ENCODE assay signal across 22 cellular contexts in genomic region chr3:108103040-108103751, GRCh38. TPM values are rescaled to one million over a fixed set of nuclear protein-coding genes. Genes with fewer than 3 reads are reported as not detected.
DNase-seq lines count a peak whose midpoint lies in the region; ATAC-seq and TF ChIP-seq lines count a peak whose summit lies in the region.
"Had no signal": no experiment of that assay in that cellular context is flagged by ENCODE, and none has a peak within 500 bp of the region (broad histone marks: within the 10 kb centered on the region; RNA-seq: fewer than 3 reads in every experiment).

No MANE protein-coding gene starts in this region.

- H3K79me2 ChIP-seq in Karpas-422 (ENCODE audit: low read length), result no peaks in the 10 kb centered on the region

- H3K4me1 ChIP-seq in right lobe of liver (peaks cover 0 to 20% (median 7%) of the 10 kb centered on the region in 4 donors), Karpas-422 (ENCODE audit: low read length) (peaks cover 42% of the 10 kb centered on the region)
- H3K4me1 ChIP-seq: body of pancreas, prostate gland had no signal

- no peak overlapping the region for H3K9ac ChIP-seq in Karpas-422 (ENCODE audit: low read length)
- H3K9ac ChIP-seq: BLaER1 had no signal

- H3K4me3 ChIP-seq in right lobe of liver, result no peak overlapping the region
- no peak overlapping the region for H3K4me3 ChIP-seq in coronary artery
- H3K4me3 ChIP-seq in Karpas-422 (ENCODE audit: low read length), result no peak overlapping the region
- H3K4me3 ChIP-seq: BLaER1, body of pancreas, prostate gland, skin epidermis had no signal

- TF ChIP-seq POLR2A in right lobe of liver (IDR thresholded peaks at IDR 0.05), result no peak

- intact Hi-C loops in right lobe of liver (cut with DNase I), result no loop called here

- H3K27me3 ChIP-seq in right lobe of liver (no peaks in the 10 kb centered on the region), Karpas-422 (ENCODE audit: low read length) (no peaks in the 10 kb centered on the region)
- H3K27me3 ChIP-seq: BLaER1, body of pancreas had no signal

- peak overlapping the region; percentile 9; the same call in 1 of the 2 replicates for H3K27ac ChIP-seq in VCaP
- H3K27ac ChIP-seq in right lobe of liver, result peak overlapping the region in 1 of 3 donors; percentile 34
- H3K27ac ChIP-seq in coronary artery, result no peak overlapping the region
- no peak overlapping the region for H3K27ac ChIP-seq in Karpas-422 (ENCODE audit: low read length)
- H3K27ac ChIP-seq: BLaER1, body of pancreas, prostate gland had no signal

- H3K36me3 Mint-ChIP-seq in stimulated activated naive CD8-positive, alpha-beta T cell treated with anti-CD3 and anti-CD28 coated beads, Interleukin-15, Interleukin-2, amounts not matched to agents 100 ng/mL and 50 ng/mL, for 24 hours (ENCODE audit: low read depth), result no peaks in the 10 kb centered on the region
- peaks cover 3% of the 10 kb centered on the region for H3K36me3 Mint-ChIP-seq in type B pancreatic cell
- H3K36me3 Mint-ChIP-seq in natural killer cell treated with Interleukin-12 subunit alpha and Interleukin-12 subunit beta and Interleukin-15 and Interleukin-18, amount 100 ng/mL, for 72 hours, result no peaks in the 10 kb centered on the region
- H3K36me3 Mint-ChIP-seq: activated naive CD4-positive, alpha-beta T cell treated with anti-CD3 and anti-CD28 coated beads, Interleukin-2, amount 50 U/mL, for 72 hours; naive thymus-derived CD8-positive, alpha-beta T cell had no signal

- H3K9me3 ChIP-seq in right lobe of liver (no peaks in the 10 kb centered on the region), Karpas-422 (ENCODE audit: low read length) (no peaks in the 10 kb centered on the region)
- H3K9me3 ChIP-seq: BLaER1, body of pancreas, prostate gland had no signal

- H3K27me3 Mint-ChIP-seq in stimulated activated naive CD8-positive, alpha-beta T cell treated with anti-CD3 and anti-CD28 coated beads, Interleukin-15, Interleukin-2, amounts not matched to agents 100 ng/mL and 50 ng/mL, for 24 hours, result no peaks in the 10 kb centered on the region
- no peaks in the 10 kb centered on the region for H3K27me3 Mint-ChIP-seq in type B pancreatic cell
- no peaks in the 10 kb centered on the region for H3K27me3 Mint-ChIP-seq in natural killer cell treated with Interleukin-12 subunit alpha and Interleukin-12 subunit beta and Interleukin-15 and Interleukin-18, amount 100 ng/mL, for 72 hours
- H3K27me3 Mint-ChIP-seq: naive thymus-derived CD8-positive, alpha-beta T cell; T-helper 17 cell had no signal

- DNase-seq in stimulated activated naive CD8-positive, alpha-beta T cell treated with anti-CD3 and anti-CD28 coated beads, Interleukin-15, Interleukin-2, amounts not matched to agents 100 U/mL and 50 U/mL, for 24 hours, result no peak
- peak in 2 of 3 donors; percentile 39 to 59 for DNase-seq in right lobe of liver
- DNase-seq in type B pancreatic cell (ENCODE audit: extremely low spot score, unreplicated experiment), result no peak
- DNase-seq in natural killer cell treated with Interleukin-12 subunit alpha and Interleukin-12 subunit beta and Interleukin-15 and Interleukin-18, amount 100 ng/mL, for 72 hours (ENCODE audit: low spot score), result no peak
- no peak for DNase-seq in coronary artery (ENCODE audit: low spot score)
- no peak for DNase-seq in Karpas-422
- DNase-seq: activated CD4-positive, alpha-beta T cell treated with anti-CD3 and anti-CD28 coated beads for 1 hour; body of pancreas; HCEC 1CT; islet precursor cell; naive thymus-derived CD8-positive, alpha-beta T cell; NCI-H1092; NCI-H526 treated with DMSO at 0.1 percent for 48 hours; PC-3; stimulated activated CD4-positive, alpha-beta T cell treated with anti-CD3 and anti-CD28 coated beads, Interleukin-4, amount 100 ng/mL, for 4 hours; T-helper 17 cell had no signal

- no peaks in the 10 kb centered on the region for H3K9me2 ChIP-seq in Karpas-422 (replicated peaks; ENCODE audit: insufficient read depth, low read length)

- no peak overlapping the region for H2AFZ ChIP-seq in Karpas-422 (ENCODE audit: low read length)

- no peaks in the 10 kb centered on the region for H3K9me3 Mint-ChIP-seq in stimulated activated naive CD8-positive, alpha-beta T cell treated with anti-CD3 and anti-CD28 coated beads, Interleukin-15, Interleukin-2, amounts not matched to agents 100 ng/mL and 50 ng/mL, for 24 hours
- H3K9me3 Mint-ChIP-seq in type B pancreatic cell, result peaks cover 7% of the 10 kb centered on the region
- no peaks in the 10 kb centered on the region for H3K9me3 Mint-ChIP-seq in natural killer cell treated with Interleukin-12 subunit alpha and Interleukin-12 subunit beta and Interleukin-15 and Interleukin-18, amount 100 ng/mL, for 72 hours
- H3K9me3 Mint-ChIP-seq: naive thymus-derived CD8-positive, alpha-beta T cell had no signal

- no peaks in the 10 kb centered on the region for H4K20me1 ChIP-seq in Karpas-422 (ENCODE audit: insufficient read depth, low read depth, low read length)
- H4K20me1 ChIP-seq: BLaER1 had no signal

- ATAC-seq in stimulated activated naive CD8-positive, alpha-beta T cell treated with anti-CD3 and anti-CD28 coated beads, Interleukin-15, Interleukin-2, amounts not matched to agents 100 U/mL and 50 U/mL, for 24 hours, result no peak
- peak; percentile 91 to 95 (median 92) for ATAC-seq in right lobe of liver
- no peak for ATAC-seq in natural killer cell treated with Interleukin-12 subunit alpha and Interleukin-12 subunit beta and Interleukin-15 and Interleukin-18, amount 100 ng/mL, for 72 hours
- ATAC-seq: activated naive CD4-positive, alpha-beta T cell treated with anti-CD3 and anti-CD28 coated beads, Interleukin-2, amount 50 U/mL, for 72 hours; body of pancreas; naive thymus-derived CD8-positive, alpha-beta T cell; PC-3; T-helper 17 cell had no signal

- H3K36me3 ChIP-seq in right lobe of liver (no peaks in the 10 kb centered on the region), Karpas-422 (ENCODE audit: insufficient read depth, low read length) (no peaks in the 10 kb centered on the region)
- H3K36me3 ChIP-seq: BLaER1, prostate gland had no signal

- no peak overlapping the region for H3K4me3 Mint-ChIP-seq in stimulated activated naive CD8-positive, alpha-beta T cell treated with anti-CD3 and anti-CD28 coated beads, Interleukin-15, Interleukin-2, amounts not matched to agents 100 ng/mL and 50 ng/mL, for 24 hours
- H3K4me3 Mint-ChIP-seq in type B pancreatic cell, result no peak overlapping the region
- no peak overlapping the region for H3K4me3 Mint-ChIP-seq in natural killer cell treated with Interleukin-12 subunit alpha and Interleukin-12 subunit beta and Interleukin-15 and Interleukin-18, amount 100 ng/mL, for 72 hours
- H3K4me3 Mint-ChIP-seq: T-helper 17 cell had no signal

- TF ChIP-seq CTCF in VCaP (conservative IDR thresholded peaks at IDR 0.05) (no peak), right lobe of liver (IDR thresholded peaks at IDR 0.05) (no peak), type B pancreatic cell (conservative IDR thresholded peaks at IDR 0.05) (no peak), coronary artery (IDR thresholded peaks at IDR 0.05) (no peak)

- H3K4me1 Mint-ChIP-seq in stimulated activated naive CD8-positive, alpha-beta T cell treated with anti-CD3 and anti-CD28 coated beads, Interleukin-15, Interleukin-2, amounts not matched to agents 100 ng/mL and 50 ng/mL, for 24 hours (ENCODE audit: low read depth), result peaks cover 54% of the 10 kb centered on the region
- peaks cover 47% of the 10 kb centered on the region for H3K4me1 Mint-ChIP-seq in type B pancreatic cell (ENCODE audit: unreplicated experiment)
- H3K4me1 Mint-ChIP-seq in natural killer cell treated with Interleukin-12 subunit alpha and Interleukin-12 subunit beta and Interleukin-15 and Interleukin-18, amount 100 ng/mL, for 72 hours (ENCODE audit: low read depth in 2 of 2), result peaks cover 44 to 46% of the 10 kb centered on the region in 2 donors

- no peak overlapping the region for H3K4me2 ChIP-seq in Karpas-422 (ENCODE audit: low read depth, low read length, poor library complexity, severe bottlenecking)

- WGBS in right lobe of liver (ENCODE audit: insufficient coverage, low coverage, low lambda C conversion rate, missing lambda C conversion rate), result 21% methylated on average over 7 of the region's 7 CpGs

- H3K27ac Mint-ChIP-seq in stimulated activated naive CD8-positive, alpha-beta T cell treated with anti-CD3 and anti-CD28 coated beads, Interleukin-15, Interleukin-2, amounts not matched to agents 100 ng/mL and 50 ng/mL, for 24 hours, result peak overlapping the region; percentile 46
- H3K27ac Mint-ChIP-seq in type B pancreatic cell, result peak overlapping the region; percentile 54
- H3K27ac Mint-ChIP-seq in natural killer cell treated with Interleukin-12 subunit alpha and Interleukin-12 subunit beta and Interleukin-15 and Interleukin-18, amount 100 ng/mL, for 72 hours, result peak overlapping the region in 1 of 2 donors; percentile 32
- H3K27ac Mint-ChIP-seq: activated naive CD4-positive, alpha-beta T cell treated with anti-CD3 and anti-CD28 coated beads, Interleukin-2, amount 50 U/mL, for 72 hours; T-helper 17 cell had no signal

RNA-seq across cellular contexts. Expression of gene CD47, which starts 12.4 kb away (rescaled TPM):
- total RNA-seq in right lobe of liver, result 10 to 100 TPM; 19.5 to 42.3 (median 26.5) TPM
- total RNA-seq in type B pancreatic cell (ENCODE audit: low replicate concordance), result 113 and 204 TPM in 2 replicates
- total RNA-seq in natural killer cell treated with Interleukin-12 subunit alpha and Interleukin-12 subunit beta and Interleukin-15 and Interleukin-18, amount 100 ng/mL, for 72 hours, result 100 to 1,000 TPM in 1 of 2 donors, 10 to 100 TPM in 1; 82.6 to 113 TPM
- 119 and 180 TPM in 2 replicates for total RNA-seq in Karpas-422 (2014; rRNA removed; shearing (Covaris generic); ENCODE audit: low replicate concordance)

Comparison
In these comparisons a context has a peak if more than half of its experiments do, and no peak if none do; other contexts are left out.
1. ATAC-seq: peak in right lobe of liver (4 of 4); none in stimulated activated naive CD8-positive, alpha-beta T cell treated with anti-CD3 and anti-CD28 coated beads, Interleukin-15, Interleukin-2, amounts not matched to agents 100 U/mL and 50 U/mL, for 24 hours (single experiment) and natural killer cell treated with Interleukin-12 subunit alpha and Interleukin-12 subunit beta and Interleukin-15 and Interleukin-18, amount 100 ng/mL, for 72 hours (0 of 2).
2. DNase-seq: peak in right lobe of liver (2 of 3); none in stimulated activated naive CD8-positive, alpha-beta T cell treated with anti-CD3 and anti-CD28 coated beads, Interleukin-15, Interleukin-2, amounts not matched to agents 100 U/mL and 50 U/mL, for 24 hours (single experiment), type B pancreatic cell (single experiment), natural killer cell treated with Interleukin-12 subunit alpha and Interleukin-12 subunit beta and Interleukin-15 and Interleukin-18, amount 100 ng/mL, for 72 hours (single experiment), coronary artery (single experiment) and Karpas-422 (single experiment).